Comparison of ENCODE assay signal across 1 cellular context in genomic region chr1:226940029-226940805, GRCh38.
TF ChIP-seq lines count a peak whose summit lies in the region.

Gene COQ8A, plus strand, starts transcription at chr1:226940294. Its CDS starts 21,092 bp downstream, at chr1:226961386.

TF ChIP-seq in K562, 482 proteins besides CTCF, POLR2A, EP300 and RAD21 (continued from another document and continues in another):
- peak; percentile 86; the same call in 1 of the 2 replicates for TF ChIP-seq IRF1 (CRISPR knock-in tag; IDR thresholded peaks at IDR 0.05; ENCODE audit: borderline replicate concordance)
- TF ChIP-seq HDAC8 (tag; IDR thresholded peaks at IDR 0.05), result 0 out of 2 replicates have a peak, but pooled peaks have one; percentile 26
- TF ChIP-seq SNRNP70 (optimal IDR thresholded peaks at IDR 0.05; ENCODE audit: low read depth, low read length), result no peak
- no peak for TF ChIP-seq TFE3 (CRISPR knock-in tag; IDR thresholded peaks at IDR 0.05)
- peak; percentile 70; the same call in 1 of the 2 replicates for TF ChIP-seq STAT6 (CRISPR knock-in tag; IDR thresholded peaks at IDR 0.05)
- TF ChIP-seq DIDO1 (tag; IDR thresholded peaks at IDR 0.05; ENCODE audit: low read depth), result no peak
- peak; percentile 82; the same call in 1 of the 2 replicates for TF ChIP-seq EP400 (IDR thresholded peaks at IDR 0.05)
- no peak for TF ChIP-seq ILF3 (IDR thresholded peaks at IDR 0.05; ENCODE audit: borderline replicate concordance)
- TF ChIP-seq IRF9 (tag; IDR thresholded peaks at IDR 0.05), result no peak
- peak; percentile 69; the same call in 1 of the 2 replicates for TF ChIP-seq HIVEP1 (CRISPR knock-in tag; IDR thresholded peaks at IDR 0.05)
- no peak for TF ChIP-seq RFX5 (IDR thresholded peaks at IDR 0.05; ENCODE audit: low read depth, low read length)
- TF ChIP-seq PHF21A (IDR thresholded peaks at IDR 0.05; ENCODE audit: borderline replicate concordance, low read depth), result no peak
- peak; percentile 83 to 93 for TF ChIP-seq E2F6 (IDR thresholded peaks at IDR 0.05; ENCODE audit: borderline replicate concordance in 1 of 2, extremely low read depth in 1 of 2, insufficient read depth in 1 of 2, insufficient read length in 1 of 2, low read depth in 1 of 2, low read length in 1 of 2, poor library complexity in 1 of 2, severe bottlenecking in 1 of 2)
- no peak for TF ChIP-seq MCM2 (IDR thresholded peaks at IDR 0.05; ENCODE audit: low read depth)
- TF ChIP-seq ZNF699 (CRISPR knock-in tag; IDR thresholded peaks at IDR 0.05; ENCODE audit: insufficient replicate concordance), result no peak
- no peak for TF ChIP-seq PTTG1 (tag; IDR thresholded peaks at IDR 0.05; ENCODE audit: low read depth)
- 0 out of 2 replicates have a peak, but pooled peaks have one; percentile 10 for TF ChIP-seq ZNF143 (CRISPR knock-in tag; IDR thresholded peaks at IDR 0.05)
- TF ChIP-seq ZC3H11A (IDR thresholded peaks at IDR 0.05; ENCODE audit: low read depth, low read length), result no peak
- no peak for TF ChIP-seq DDX20 (tag; IDR thresholded peaks at IDR 0.05; ENCODE audit: low read depth)
- TF ChIP-seq EGR1 (conservative IDR thresholded peaks at IDR 0.05), result peak; percentile 90
- TF ChIP-seq NR0B1 (IDR thresholded peaks at IDR 0.05; ENCODE audit: partially characterized antibody), result no peak
- TF ChIP-seq MITF (IDR thresholded peaks at IDR 0.05), result peak; percentile 17; the same call in 1 of the 2 replicates
- no peak for TF ChIP-seq CBFB (CRISPR knock-in tag; IDR thresholded peaks at IDR 0.05)
- peak; percentile 93 for TF ChIP-seq MGA (IDR thresholded peaks at IDR 0.05)
- TF ChIP-seq ZNF79 (CRISPR knock-in tag; IDR thresholded peaks at IDR 0.05; ENCODE audit: low read depth), result no peak
- TF ChIP-seq ZNF695 (CRISPR knock-in tag; IDR thresholded peaks at IDR 0.05), result no peak
- TF ChIP-seq ELK3 (CRISPR knock-in tag; IDR thresholded peaks at IDR 0.05), result no peak
- no peak for TF ChIP-seq GTF2B (IDR thresholded peaks at IDR 0.05; ENCODE audit: extremely low read depth, insufficient read length)
- TF ChIP-seq HDGF (IDR thresholded peaks at IDR 0.05), result no peak
- no peak for TF ChIP-seq ZNF354B (CRISPR knock-in tag; IDR thresholded peaks at IDR 0.05)
- no peak for TF ChIP-seq ZNF12 (CRISPR knock-in tag; IDR thresholded peaks at IDR 0.05)
